ENCODE assay signal across 9 cellular contexts in the genomic region with DNA sequence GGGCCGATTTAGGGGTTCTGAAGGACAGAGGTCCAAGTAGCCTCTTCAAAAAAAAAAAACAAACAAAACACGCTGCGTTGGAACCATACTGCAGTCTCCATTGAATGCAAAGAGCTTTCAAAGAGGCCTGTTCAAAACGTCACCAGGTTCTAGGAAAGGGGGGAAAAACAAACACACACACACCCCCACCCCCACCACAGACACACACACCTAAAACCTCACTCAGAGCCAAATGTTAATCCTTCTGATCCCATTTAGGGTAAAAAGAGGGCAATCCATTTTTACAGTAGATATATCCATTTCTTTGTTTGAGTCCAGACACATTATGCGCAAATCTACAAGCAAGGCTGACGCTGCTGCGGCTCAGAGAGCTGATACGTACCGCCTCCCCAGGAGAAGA. TPM values are rescaled to one million over a fixed set of nuclear protein-coding genes. Genes with fewer than 3 reads are reported as not detected.
A peak's percentile ranks its signal among the peaks of the same experiment; 100 is the strongest.
DNase-seq lines count a peak whose midpoint lies in the region; ATAC-seq, FAIRE-seq and TF ChIP-seq lines count a peak whose summit lies in the region.
"Had no signal": no experiment of that assay in that cellular context is flagged by ENCODE, and none has a peak within 500 bp of the region (broad histone marks: within the 10 kb centered on the region; RNA-seq: fewer than 3 reads in every experiment).

No MANE protein-coding gene starts in this region.

- H3K4me1 ChIP-seq in HUES64 (ENCODE audit: insufficient read depth, low read length) (no peaks in the 10 kb centered on the region), muscle layer of duodenum (ENCODE audit: control insufficient read depth in 1 of 2, insufficient read depth in 2 of 2, low read length in 2 of 2) (peaks cover 0 to 8% of the 10 kb centered on the region in 2 donors)

- H3K9me3 ChIP-seq in HUES64 (ENCODE audit: insufficient read depth, low read depth, low read length) (no peaks in the 10 kb centered on the region), muscle layer of duodenum (ENCODE audit: control insufficient read depth in 1 of 2, low read length in 2 of 2) (no peaks in the 10 kb centered on the region)

- H3K9me3 Mint-ChIP-seq in brain: peaks cover 0 to 8% (median 0%) of the 10 kb centered on the region in 5 experiments

- no peak overlapping the region for H3K27ac ChIP-seq in HUES64 (ENCODE audit: low read depth, low read length)
- H3K27ac ChIP-seq in muscle layer of duodenum (ENCODE audit: low read length): no peak overlapping the region
- H3K27ac ChIP-seq in substantia nigra (ENCODE audit: low read depth, low read length, poor library complexity, severe bottlenecking): no peak overlapping the region

- ATAC-seq in HG03045 (IDR thresholded peaks at IDR 0.05; ENCODE audit: unreplicated experiment): no peak

- no peak for FAIRE-seq in RCC 7860 (lab: Jason Lieb, UNC)
- FAIRE-seq: TTC549 had no signal

- peak overlapping the region; percentile 50; the same call in 1 of the 2 replicates for H3K9ac ChIP-seq in HUES64 (ENCODE audit: low read depth, low read length)

- TF ChIP-seq CTCF in BJ (IDR thresholded peaks at IDR 0.05; ENCODE audit: insufficient read depth, low read depth, low read length) (no peak), brain (conservative IDR thresholded peaks at IDR 0.05) (no peak)

- POLR2A ChIA-PET in BJ (lab: Charles Lee): no interaction called here

- CTCF ChIA-PET in BJ (lab: Yijun Ruan, JAX): interaction anchor here (0.9 to 1.3 kb wide), 3 partner anchors 122 to 180 kb away, joined by 3 read pairs; no protein-coding TSS in a partner anchor

- peaks cover 5% of the 10 kb centered on the region for H3K36me3 Mint-ChIP-seq in brain

- DNase-seq in BJ (ENCODE audit: low read depth) (no peak), OCI-M2 (lab: John Stamatoyannopoulos, UW; ENCODE audit: unreplicated experiment) (no peak), RCC 7860 (ENCODE audit: low spot score) (no peak), substantia nigra (lab: John Stamatoyannopoulos, UW) (no peak)

- H3K4me3 ChIP-seq in BJ (ENCODE audit: low read depth, low read length) (peak overlapping the region; percentile 75), HUES64 (ENCODE audit: low read length) (peak overlapping the region; percentile 96), muscle layer of duodenum (ENCODE audit: low read depth in 1 of 2, low read length in 2 of 2) (peak overlapping the region; percentile 60 to 75)

- H3K36me3 ChIP-seq in BJ (ENCODE audit: control insufficient read depth, insufficient read depth, low read length) (no peaks in the 10 kb centered on the region), HUES64 (ENCODE audit: insufficient read depth, low read length) (no peaks in the 10 kb centered on the region; the same call in 1 of the 2 replicates), muscle layer of duodenum (ENCODE audit: control insufficient read depth in 1 of 2, insufficient read depth in 2 of 2, low read length in 2 of 2) (no peaks in the 10 kb centered on the region)

- peak overlapping the region; percentile 95 to 97 (median 97) for H3K4me3 Mint-ChIP-seq in brain

- WGBS in HUES64: 40% methylated on average over 7 of the region's 9 CpGs

- H3K27me3 Mint-ChIP-seq in brain: peaks cover 7% of the 10 kb centered on the region

- no peaks in the 10 kb centered on the region for H3K27me3 ChIP-seq in BJ (ENCODE audit: control insufficient read depth, insufficient read depth, low read length)
- H3K27me3 ChIP-seq in HUES64 (ENCODE audit: insufficient read depth, low read length): peaks cover 27% of the 10 kb centered on the region
- no peaks in the 10 kb centered on the region for H3K27me3 ChIP-seq in muscle layer of duodenum (ENCODE audit: low read depth, low read length)

- peak overlapping the region; percentile 95 to 98 (median 98) for H3K27ac Mint-ChIP-seq in brain

- H3K4me1 Mint-ChIP-seq in brain: peaks cover 34% of the 10 kb centered on the region

RNA-seq across cellular contexts. Expression of a gene that starts 1.4 kb away (rescaled TPM):
- polyA plus RNA-seq in BJ (2011; rRNA removed): 2.2 and 3.5 TPM in 2 replicates
- polyA minus RNA-seq in BJ (2011; rRNA and poly(A)+ RNA removed): 1.9 and 2.4 TPM in 2 replicates
- polyA plus RNA-seq in HUES64 (2013, experiment 1 of 2): 12.6 TPM
- 12.7 TPM for polyA plus RNA-seq in HUES64 (2013, experiment 2 of 2)
- 12.5 TPM for polyA plus RNA-seq in brain (ENCODE audit: insufficient read depth, low read depth, low replicate concordance)

RNA-seq across cellular contexts. Expression of a gene that starts 30.4 kb away (rescaled TPM):
- polyA plus RNA-seq in BJ (2011; rRNA removed) (44.8 and 65.5 TPM in 2 replicates), brain (ENCODE audit: insufficient read depth, low read depth, low replicate concordance) (50.0 TPM)
- polyA minus RNA-seq in BJ (2011; rRNA and poly(A)+ RNA removed): 13.6 and 19.6 TPM in 2 replicates
- 45.5 TPM for polyA plus RNA-seq in HUES64 (2013, experiment 1 of 2)
- 43.6 TPM for polyA plus RNA-seq in HUES64 (2013, experiment 2 of 2)

RNA-seq across cellular contexts. Expression of a gene that starts 39.6 kb away (rescaled TPM):
- polyA plus RNA-seq in BJ (2011; rRNA removed) (15.8 and 20.5 TPM in 2 replicates), brain (ENCODE audit: insufficient read depth, low read depth, low replicate concordance) (42.8 TPM)
- 10.4 and 13.3 TPM in 2 replicates for polyA minus RNA-seq in BJ (2011; rRNA and poly(A)+ RNA removed)
- 16.6 TPM for polyA plus RNA-seq in HUES64 (2013, experiment 1 of 2)
- 17.1 TPM for polyA plus RNA-seq in HUES64 (2013, experiment 2 of 2)
